Comparison of ENCODE assay signal across 24 cellular contexts in the genomic region with DNA sequence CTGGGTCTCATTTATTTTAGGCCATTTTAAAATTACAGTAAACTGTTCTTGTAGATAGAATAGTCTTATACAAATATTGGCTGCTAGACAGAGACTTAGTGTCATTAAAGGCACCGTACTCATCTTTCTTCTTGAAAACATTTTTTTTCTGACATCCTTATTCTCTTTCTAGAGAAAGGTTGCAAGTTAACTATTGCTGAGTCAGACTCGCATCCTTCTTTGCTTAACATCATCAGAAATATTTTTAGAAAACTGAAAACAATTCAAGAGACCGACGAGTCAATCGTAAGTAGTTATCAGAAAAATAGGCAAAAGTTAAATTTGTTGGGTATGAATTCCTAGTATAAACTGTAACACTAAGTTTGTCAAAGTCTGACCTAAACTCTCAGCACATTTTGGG.
DNase-seq lines count a peak whose midpoint lies in the region; ATAC-seq, FAIRE-seq and TF ChIP-seq lines count a peak whose summit lies in the region.
"Had no signal": no experiment of that assay in that cellular context is flagged by ENCODE, and none has a peak within 500 bp of the region (broad histone marks: within the 10 kb centered on the region; RNA-seq: fewer than 3 reads in every experiment).

No MANE protein-coding gene starts in this region.

- H3K27ac ChIP-seq in MM.1S (ENCODE audit: low read length) (no peak overlapping the region), K562 (ENCODE audit: extremely low read depth, low read depth, low read length) (no peak overlapping the region), osteoblast (ENCODE audit: low read depth, low read length) (no peak overlapping the region)
- H3K27ac ChIP-seq: PC-9, SJCRH30 had no signal

- no peaks in the 10 kb centered on the region for H3K79me2 ChIP-seq in MM.1S (ENCODE audit: low read length)
- no peaks in the 10 kb centered on the region for H3K79me2 ChIP-seq in K562 (ENCODE audit: control insufficient read depth, insufficient read depth, low read length)
- no peaks in the 10 kb centered on the region for H3K79me2 ChIP-seq in osteoblast (ENCODE audit: insufficient read depth, low read length)

- in situ Hi-C loops in K562 (cut with MboI): no loop called here

- H3F3A ChIP-seq in MM.1S (ENCODE audit: insufficient read depth, low read length): no peaks in the 10 kb centered on the region

- H3K36me3 ChIP-seq in MM.1S (replicated peaks; ENCODE audit: insufficient read depth, low read length): no peaks in the 10 kb centered on the region
- no peaks in the 10 kb centered on the region for H3K36me3 ChIP-seq in K562 (ENCODE audit: control insufficient read depth, insufficient read depth, low read length)
- no peaks in the 10 kb centered on the region for H3K36me3 ChIP-seq in osteoblast (ENCODE audit: insufficient read depth, low read length)
- H3K36me3 ChIP-seq: BE2C, HAP-1, SJCRH30 had no signal

- POLR2A ChIA-PET in K562 (lab: Yijun Ruan, JAX): interaction anchor here (1.5 kb wide), 1 partner anchor 12 kb away, joined by 5 read pairs; no protein-coding TSS in a partner anchor

- H3K9me1 ChIP-seq in K562 (ENCODE audit: control insufficient read depth, insufficient read depth, low read length): no peaks in the 10 kb centered on the region

- no TSS peak for BruUV-seq in K562 (replicated peaks; lab: Mats Ljungman, UMichigan)

- H3K4me1 ChIP-seq in MM.1S (ENCODE audit: low read length) (no peaks in the 10 kb centered on the region; the same call in 1 of the 2 replicates), K562 (replicated peaks in 1 of 2; ENCODE audit: control insufficient read depth in 2 of 2, insufficient read depth in 2 of 2, low read length in 2 of 2) (peaks cover 0 to 3% of the 10 kb centered on the region in 2 experiments; a peak in 1 of 5 replicates), osteoblast (ENCODE audit: insufficient read depth, low read length) (peaks cover 4% of the 10 kb centered on the region)
- H3K4me1 ChIP-seq: BE2C, SJCRH30 had no signal

- H3K27me3 ChIP-seq in MM.1S (replicated peaks; ENCODE audit: insufficient read depth, low read length) (no peaks in the 10 kb centered on the region), K562 (ENCODE audit: control insufficient read depth in 2 of 2, insufficient read depth in 2 of 2, low read length in 2 of 2) (no peaks in the 10 kb centered on the region), osteoblast (ENCODE audit: insufficient read depth, low read length) (no peaks in the 10 kb centered on the region)
- H3K27me3 ChIP-seq: BE2C had no signal

- CTCF ChIA-PET in K562 (lab: Yijun Ruan, JAX; ENCODE audit: low intra/inter-chr PET ratio): no interaction called here

- TF ChIP-seq EP300 in K562 (IDR thresholded peaks at IDR 0.05; ENCODE audit: low read length): no peak

- TF ChIP-seq CTCF in MM.1S (IDR thresholded peaks at IDR 0.05; ENCODE audit: low read length): no peak
- TF ChIP-seq CTCF in K562 (IDR thresholded peaks at IDR 0.05 in 2 of 3, conservative IDR thresholded peaks at IDR 0.05 in 1 of 3; ENCODE audit: insufficient read depth in 2 of 3, low read depth in 1 of 3, low read length in 3 of 3): no peak
- TF ChIP-seq CTCF in osteoblast (IDR thresholded peaks at IDR 0.05; ENCODE audit: extremely low read depth, low read depth, low read length): no peak

- no peak overlapping the region for H3K9ac ChIP-seq in MM.1S (ENCODE audit: low read length)
- H3K9ac ChIP-seq in K562 (ENCODE audit: insufficient read depth in 1 of 2, low read depth in 2 of 2, low read length in 2 of 2): no peak overlapping the region

- no peaks in the 10 kb centered on the region for H3K9me2 ChIP-seq in MM.1S (replicated peaks; ENCODE audit: insufficient read depth, low read length)

- intact Hi-C loops in K562 (cut with micrococcal nuclease): no loop called here

- ATAC-seq in K562: no peak
- ATAC-seq: Right ventricle myocardium inferior, T-cell had no signal

- TF ChIP-seq POLR2A in K562 (conservative IDR thresholded peaks at IDR 0.05): no peak

- H2AFZ ChIP-seq in MM.1S (ENCODE audit: low read length) (no peak overlapping the region), K562 (ENCODE audit: low read depth, low read length) (no peak overlapping the region), osteoblast (ENCODE audit: low read length) (no peak overlapping the region)

- no peak for TF ChIP-seq RAD21 in K562 (CRISPR knock-in tag; conservative IDR thresholded peaks at IDR 0.05 in 1 of 2, IDR thresholded peaks at IDR 0.05 in 1 of 2)

- H3K9me3 ChIP-seq in MM.1S (replicated peaks; ENCODE audit: insufficient read depth, low read length): no peaks in the 10 kb centered on the region
- H3K9me3 ChIP-seq in K562 (replicated peaks; ENCODE audit: control insufficient read depth, insufficient read depth, low read depth, low read length): no peaks in the 10 kb centered on the region
- H3K9me3 ChIP-seq in osteoblast (ENCODE audit: low read depth, low read length): no peaks in the 10 kb centered on the region
- H3K9me3 ChIP-seq: BE2C, HAP-1, SJCRH30 had no signal

- 52% methylated on average over 5 of the region's 5 CpGs for WGBS in K562 (ENCODE audit: insufficient coverage, low coverage, missing lambda C conversion rate)

- DNase-seq in EH (ENCODE audit: low read depth) (peak; percentile 41), MM.1S (peak; percentile 37), K562 (ENCODE audit: extremely low read depth in 1 of 4, low spot score in 3 of 4) (no peak), osteoblast (ENCODE audit: insufficient read length, low spot score, missing footprints) (no peak), glomerular visceral epithelial cell (ENCODE audit: extremely low spot score) (no peak), islet precursor cell (no peak), NCI-H1417 treated with DMSO at 0.1 percent for 48 hours (lab: John Stamatoyannopoulos, UW) (no peak)
- DNase-seq: BE2C; CD8-positive, alpha-beta memory T cell; DMS153; DND-41; GOT3; HFFc6; MV-4-11; NCI-H1105; NCI-H2029; NCI-H524 treated with DMSO at 0.1 percent for 48 hours; NCI-H774; PC-9; SJCRH30; T-cell had no signal

- no peaks in the 10 kb centered on the region for H4K20me1 ChIP-seq in MM.1S (ENCODE audit: insufficient read depth, low read length)
- H4K20me1 ChIP-seq in K562 (replicated peaks; ENCODE audit: control insufficient read depth, insufficient read depth, low read length): no peaks in the 10 kb centered on the region
- no peaks in the 10 kb centered on the region for H4K20me1 ChIP-seq in osteoblast (ENCODE audit: insufficient read depth, low read length)

- H3K4me2 ChIP-seq in MM.1S (ENCODE audit: low read depth, low read length): peak overlapping the region; percentile 18; the same call in 1 of the 2 replicates
- H3K4me2 ChIP-seq in K562 (ENCODE audit: insufficient read depth, low read length): no peak overlapping the region
- peak overlapping the region; percentile 25 for H3K4me2 ChIP-seq in osteoblast (ENCODE audit: insufficient read depth, low read length)
- H3K4me2 ChIP-seq: PC-9 had no signal

- FAIRE-seq in K562 (lab: Jason Lieb, UNC): no peak
- FAIRE-seq: GM18507 had no signal

- no peak overlapping the region for H3K4me3 ChIP-seq in MM.1S (ENCODE audit: low read length)
- H3K4me3 ChIP-seq in K562: no peak overlapping the region
- no peak overlapping the region for H3K4me3 ChIP-seq in osteoblast (ENCODE audit: insufficient read depth, low read length)
- H3K4me3 ChIP-seq: HAP-1, PC-9, SJCRH30 had no signal

TF ChIP-seq in K562, 482 proteins besides CTCF, POLR2A, EP300 and RAD21:
- peak; percentile 60 for TF ChIP-seq C11orf30 (IDR thresholded peaks at IDR 0.05; ENCODE audit: low read depth)
- TF ChIP-seq NFE2 (IDR thresholded peaks at IDR 0.05; ENCODE audit: low read depth): 0 out of 2 replicates have a peak, but pooled peaks have one; percentile 4
- no peak for TF ChIP-seq ZNF830 (CRISPR knock-in tag; IDR thresholded peaks at IDR 0.05)
- no peak for TF ChIP-seq SRSF9 (IDR thresholded peaks at IDR 0.05; ENCODE audit: borderline replicate concordance, low read depth, low read length)
- TF ChIP-seq ZNF316 (IDR thresholded peaks at IDR 0.05): peak; percentile 53; the same call in 1 of the 2 replicates
- TF ChIP-seq MAFG (tag; conservative IDR thresholded peaks at IDR 0.05): 0 out of 2 replicates have a peak, but pooled peaks have one; percentile 24
- no peak for TF ChIP-seq CREM (IDR thresholded peaks at IDR 0.05; ENCODE audit: low read depth)
- no peak for TF ChIP-seq HDAC3 (IDR thresholded peaks at IDR 0.05; ENCODE audit: borderline replicate concordance, partially characterized antibody)

Comparison
In these comparisons a context has a peak if more than half of its experiments do, and no peak if none do; other contexts are left out.
1. DNase-seq: peak in EH (single experiment) and MM.1S (single experiment); none in K562 (0 of 4), osteoblast (single experiment), glomerular visceral epithelial cell (single experiment), islet precursor cell (single experiment) and NCI-H1417 treated with DMSO at 0.1 percent for 48 hours (single experiment).